ENCODE assay signal across 34 cellular contexts in genomic region chr21:15001113-15001512, GRCh38.
DNase-seq lines count a peak whose midpoint lies in the region; ATAC-seq and TF ChIP-seq lines count a peak whose summit lies in the region.
"Had no signal": no experiment of that assay in that cellular context is flagged by ENCODE, and none has a peak within 500 bp of the region (broad histone marks: within the 10 kb centered on the region; RNA-seq: fewer than 3 reads in every experiment).

No MANE protein-coding gene starts in this region.

- peak overlapping the region; percentile 91 for H3K4me2 ChIP-seq in IMR-90 (ENCODE audit: low read depth, low read length)
- H3K4me2 ChIP-seq in fibroblast of lung (ENCODE audit: extremely low read depth, insufficient read depth, low read length) = peak overlapping the region; percentile 76
- H3K4me2 ChIP-seq in osteoblast (ENCODE audit: insufficient read depth, low read length) = peak overlapping the region; percentile 25
- H3K4me2 ChIP-seq: SK-N-SH had no signal

- H4K8ac ChIP-seq in IMR-90 (ENCODE audit: low read depth in 2 of 2, low read length in 2 of 2) = peak overlapping the region in 1 of 2 experiments; percentile 61; a peak in 2 of 4 replicates

- CTCF ChIA-PET in IMR-90 (lab: Yijun Ruan, JAX) = no interaction called here

- peak overlapping the region; percentile 54; the same call in 1 of the 2 replicates for H2BK120ac ChIP-seq in IMR-90 (ENCODE audit: low read depth, low read length)

- no peak for ATAC-seq in IMR-90 (ENCODE audit: low read depth)
- ATAC-seq: activated naive CD8-positive, alpha-beta T cell treated with anti-CD3 and anti-CD28 coated beads, Interleukin-2, amount 50 U/mL, for 24 hours; activated T-cell treated with anti-CD3 and anti-CD28 coated beads, Interleukin-2, amount 50 U/mL, for 4 hours; CD8-positive, alpha-beta T cell; Right ventricle myocardium inferior; stimulated activated naive CD8-positive, alpha-beta T cell treated with anti-CD3 and anti-CD28 coated beads, Interleukin-15, Interleukin-2, amounts not matched to agents 100 U/mL and 50 U/mL, for 24 hours had no signal

- POLR2A ChIA-PET in IMR-90 (lab: Charles Lee; ENCODE audit: unreplicated experiment) = interaction anchor here (1.1 kb wide), 1 partner anchor 64 kb away, joined by 3 read pairs; the partner anchor contains the start of gene NRIP1

- H3K9ac ChIP-seq in IMR-90 (ENCODE audit: low read depth, low read length) (peak overlapping the region; percentile 72; the same call in 1 of the 2 replicates), fibroblast of lung (ENCODE audit: insufficient read depth, low read length) (no peak overlapping the region)
- H3K9ac ChIP-seq: SK-N-SH had no signal

- no TSS peak for BruUV-seq in IMR-90 (replicated peaks; lab: Mats Ljungman, UMichigan)

- H4K20me1 ChIP-seq in IMR-90 (ENCODE audit: insufficient read depth, low read length) (0 out of 2 replicates have a peak, but pooled peaks cover 4% of the 10 kb centered on the region), fibroblast of lung (ENCODE audit: control insufficient read depth, extremely low read depth, insufficient read depth, low read length) (no peaks in the 10 kb centered on the region), osteoblast (ENCODE audit: insufficient read depth, low read length) (no peaks in the 10 kb centered on the region)

- peak overlapping the region; percentile 74; the same call in 1 of the 2 replicates for H3K23ac ChIP-seq in IMR-90 (ENCODE audit: low read depth, low read length)

- peak overlapping the region; percentile 78 for H2AK5ac ChIP-seq in IMR-90 (ENCODE audit: low read depth, low read length)

- H3K27ac ChIP-seq in IMR-90 (ENCODE audit: insufficient read depth, low read length) = peak overlapping the region; percentile 44; the same call in 1 of the 2 replicates
- H3K27ac ChIP-seq in fibroblast of lung (ENCODE audit: insufficient read depth, low read length) = no peak overlapping the region
- no peak overlapping the region for H3K27ac ChIP-seq in osteoblast (ENCODE audit: low read depth, low read length)
- H3K27ac ChIP-seq: coronary artery, esophagus muscularis mucosa, pancreas, testis, uterus had no signal

- H4K91ac ChIP-seq in IMR-90 (ENCODE audit: insufficient read depth, low read depth, low read length) = peak overlapping the region; percentile 67; the same call in 1 of the 2 replicates

- peak overlapping the region; percentile 70 for H2AK9ac ChIP-seq in IMR-90 (replicated peaks; ENCODE audit: low read depth, low read length, poor library complexity)

- peak overlapping the region; percentile 36 for H3K56ac ChIP-seq in IMR-90 (ENCODE audit: extremely low read depth, insufficient read depth, low read length)

- peaks cover 17% of the 10 kb centered on the region for H3K9me1 ChIP-seq in IMR-90 (ENCODE audit: insufficient read depth, low read length)

- peaks cover 62% of the 10 kb centered on the region for H3K79me2 ChIP-seq in fibroblast of lung (ENCODE audit: control insufficient read depth, insufficient read depth, low read length)
- peaks cover 88% of the 10 kb centered on the region for H3K79me2 ChIP-seq in osteoblast (ENCODE audit: insufficient read depth, low read length)

- H3K4me3 ChIP-seq in IMR-90 (ENCODE audit: insufficient read depth, low read depth, low read length) = no peak overlapping the region
- H3K4me3 ChIP-seq in fibroblast of lung (replicated peaks in 1 of 4; ENCODE audit: control extremely low read depth in 1 of 4, insufficient read depth in 1 of 4, low read depth in 3 of 4, low read length in 4 of 4) = no peak overlapping the region
- H3K4me3 ChIP-seq in osteoblast (ENCODE audit: insufficient read depth, low read length) = no peak overlapping the region
- no peak overlapping the region for H3K4me3 ChIP-seq in H7 (ENCODE audit: insufficient read depth, low read depth, low read length)
- H3K4me3 ChIP-seq: coronary artery, esophagus muscularis mucosa, lung, pancreas, testis, uterus had no signal

- H2BK15ac ChIP-seq in IMR-90 (ENCODE audit: low read depth, low read length) = peak overlapping the region; percentile 59; the same call in 1 of the 3 replicates

- H3K4ac ChIP-seq in IMR-90 (ENCODE audit: low read depth, low read length) = peak overlapping the region; percentile 41; the same call in 1 of the 2 replicates

- dilution Hi-C loops in IMR-90 (cut with HindIII; ENCODE audit: low sequenced_read_pairs, unreplicated experiment) = no loop called here

- H2BK5ac ChIP-seq in IMR-90 (ENCODE audit: low read depth, low read length, poor library complexity, severe bottlenecking) = peak overlapping the region; percentile 88

- peak overlapping the region; percentile 63; the same call in 1 of the 2 replicates for H3K18ac ChIP-seq in IMR-90 (ENCODE audit: low read depth, low read length)

- in situ Hi-C loops in Caki2 (cut with HindIII; ENCODE audit: low pct_unique_long_range_greater_than_20kb, low sequenced_read_pairs) (no loop called here), IMR-90 (cut with MboI; ENCODE audit: low sequenced_read_pairs) (no loop called here)

- WGBS in IMR-90 (ENCODE audit: extremely low coverage in 2 of 2, insufficient read length in 1 of 2), 2 experiments = no CpG with 5 or more reads among the region's 2 CpGs

- H2AFZ ChIP-seq in IMR-90 (replicated peaks; ENCODE audit: low read length, poor library complexity) = no peak overlapping the region
- no peak overlapping the region for H2AFZ ChIP-seq in fibroblast of lung (ENCODE audit: low read length)
- H2AFZ ChIP-seq in osteoblast (ENCODE audit: low read length) = no peak overlapping the region

- H3K14ac ChIP-seq in IMR-90 (replicated peaks; ENCODE audit: low read depth, low read length) = 0 out of 2 replicates have a peak overlapping the region, but pooled peaks have one; percentile 23

- no peak for TF ChIP-seq RAD21 in IMR-90 (IDR thresholded peaks at IDR 0.05; ENCODE audit: low read length)

- H3K27me3 ChIP-seq in IMR-90 (ENCODE audit: control insufficient read depth, insufficient read depth, low read length) (no peaks in the 10 kb centered on the region), fibroblast of lung (ENCODE audit: control insufficient read depth, insufficient read depth, low read length) (no peaks in the 10 kb centered on the region), osteoblast (ENCODE audit: insufficient read depth, low read length) (no peaks in the 10 kb centered on the region), H7 (ENCODE audit: control insufficient read depth, insufficient read depth, low read length) (no peaks in the 10 kb centered on the region)
- H3K27me3 ChIP-seq: BE2C, esophagus muscularis mucosa, pancreas, testis, uterus had no signal

- intact Hi-C loops in IMR-90 (cut with micrococcal nuclease) = no loop called here

- TF ChIP-seq POLR2A in IMR-90 (IDR thresholded peaks at IDR 0.05; ENCODE audit: low read depth, low read length) = no peak

- H4K5ac ChIP-seq in IMR-90 (ENCODE audit: low read depth, low read length) = peak overlapping the region; percentile 53; the same call in 1 of the 2 replicates

- H3K4me1 ChIP-seq in IMR-90 (ENCODE audit: control insufficient read depth, insufficient read depth, low read length) (peaks cover 30% of the 10 kb centered on the region), fibroblast of lung (ENCODE audit: control insufficient read depth, extremely low read depth, insufficient read depth, low read length) (peaks cover 8% of the 10 kb centered on the region), osteoblast (ENCODE audit: insufficient read depth, low read length) (peaks cover 55% of the 10 kb centered on the region)

- DNase-seq in Caki2 (ENCODE audit: low read depth) (peak; percentile 38), IMR-90 (no peak), fibroblast of lung (ENCODE audit: low read depth in 2 of 2) (no peak), osteoblast (ENCODE audit: insufficient read length, low spot score, missing footprints) (no peak), H7 (no peak), OCI-M2 (lab: John Stamatoyannopoulos, UW; ENCODE audit: unreplicated experiment) (no peak), DMS114 treated with DMSO at 0.1 percent for 48 hours (lab: John Stamatoyannopoulos, UW; ENCODE audit: unreplicated experiment) (no peak), nucleus accumbens (lab: John Stamatoyannopoulos, UW) (no peak)
- DNase-seq: activated B cell treated with CpG ODN at 0.5 μM for 24 hours; activated CD4-positive, alpha-beta T cell treated with anti-CD3 and anti-CD28 coated beads, Interleukin-2, amount 10 ng/mL, durations not matched to agents 7 days and 5 days; activated naive CD4-positive, alpha-beta T cell; activated naive CD8-positive, alpha-beta T cell treated with anti-CD3 and anti-CD28 coated beads, Interleukin-2, amount 50 U/mL, for 24 hours; activated T-cell treated with anti-CD3 and anti-CD28 coated beads, Interleukin-2, amount 50 U/mL, for 4 hours; BE2C; caudate nucleus; CD8-positive, alpha-beta T cell; DMS 273 treated with DMSO at 0.1 percent for 48 hours; EL; endodermal cell; foreskin melanocyte; HCEC 1CT; Karpas-422; NCI-H1436 treated with DMSO at 0.1 percent for 48 hours; nephron progenitor cell; pancreas; SK-N-SH; stimulated activated CD4-positive, alpha-beta T cell treated with anti-CD3 and anti-CD28 coated beads, Interleukin-1b, Interleukin-23, amount 100 ng/mL, for 48 hours; stimulated activated naive CD8-positive, alpha-beta T cell treated with anti-CD3 and anti-CD28 coated beads, Interleukin-15, Interleukin-2, amounts not matched to agents 100 U/mL and 50 U/mL, for 24 hours; testis; uterus had no signal

- H3K36me3 ChIP-seq in IMR-90 (ENCODE audit: control insufficient read depth, insufficient read depth, low read length) (peaks cover 6% of the 10 kb centered on the region; the same call in 1 of the 2 replicates), fibroblast of lung (ENCODE audit: control insufficient read depth, insufficient read depth, low read length) (no peaks in the 10 kb centered on the region), osteoblast (ENCODE audit: insufficient read depth, low read length) (no peaks in the 10 kb centered on the region), H7 (replicated peaks; ENCODE audit: control insufficient read depth, insufficient read depth, low read length) (no peaks in the 10 kb centered on the region)
- H3K36me3 ChIP-seq: BE2C, esophagus muscularis mucosa, pancreas, uterus had no signal

- peaks cover 26 to 59% of the 10 kb centered on the region in 2 experiments for H3K79me1 ChIP-seq in IMR-90 (ENCODE audit: low read depth in 1 of 2, low read length in 2 of 2)

- TF ChIP-seq CTCF in IMR-90 (conservative IDR thresholded peaks at IDR 0.05; ENCODE audit: low read depth, low read length) (no peak), fibroblast of lung (conservative IDR thresholded peaks at IDR 0.05 in 1 of 2, IDR thresholded peaks at IDR 0.05 in 1 of 2; ENCODE audit: low read depth in 1 of 2, low read length in 2 of 2) (no peak), osteoblast (IDR thresholded peaks at IDR 0.05; ENCODE audit: extremely low read depth, low read depth, low read length) (no peak)

- H2BK20ac ChIP-seq in IMR-90 (ENCODE audit: low read depth, low read length) = peak overlapping the region; percentile 32

- H3K9me3 ChIP-seq in IMR-90 (ENCODE audit: control insufficient read depth, insufficient read depth, low read length) = no peaks in the 10 kb centered on the region
- H3K9me3 ChIP-seq in fibroblast of lung (ENCODE audit: control insufficient read depth, insufficient read depth, low read depth, low read length) = no peaks in the 10 kb centered on the region
- no peaks in the 10 kb centered on the region for H3K9me3 ChIP-seq in osteoblast (ENCODE audit: low read depth, low read length)
- H3K9me3 ChIP-seq: BE2C, esophagus muscularis mucosa, pancreas, SK-N-SH, testis, uterus had no signal

Comparison
In these comparisons a context has a peak if more than half of its experiments do, and no peak if none do; other contexts are left out.
1. H3K4me2 ChIP-seq: peak in every context shown above with its lines; median percentile 91 in IMR-90; 76 in fibroblast of lung; 25 in osteoblast.